In the genomic region with DNA sequence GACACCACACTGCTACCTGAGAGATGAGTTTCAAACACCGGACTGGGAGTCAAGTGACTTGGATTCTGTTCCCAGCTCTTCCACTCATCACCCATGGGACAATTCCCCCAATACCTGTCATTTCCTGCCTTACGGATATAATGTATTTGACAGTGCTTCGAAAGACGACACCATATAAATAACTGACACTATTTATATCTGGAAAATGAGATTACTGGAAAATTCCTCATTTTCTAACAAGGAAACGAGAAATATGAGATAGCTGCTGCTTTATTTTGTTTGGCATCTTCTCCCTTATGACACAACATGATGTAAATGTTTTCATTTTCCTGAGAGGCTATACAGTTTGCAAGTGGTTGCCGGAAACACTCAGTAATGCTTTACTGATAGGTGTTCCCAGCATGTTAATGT, we compare ENCODE assay signal across 15 cellular contexts. TPM values are rescaled to one million over a fixed set of nuclear protein-coding genes. Genes with fewer than 3 reads are reported as not detected.
DNase-seq lines count a peak whose midpoint lies in the region; TF ChIP-seq lines count a peak whose summit lies in the region.
"Had no signal": no experiment of that assay in that cellular context is flagged by ENCODE, and none has a peak within 500 bp of the region (broad histone marks: within the 10 kb centered on the region; RNA-seq: fewer than 3 reads in every experiment).

No MANE protein-coding gene starts in this region.

- no peak overlapping the region for H3K23ac ChIP-seq in mesendoderm (ENCODE audit: low read length)

- H3K27ac ChIP-seq in mesendoderm (ENCODE audit: low read depth, low read length), result no peak overlapping the region

- peak; percentile 60 for DNase-seq in A172 (ENCODE audit: low spot score)
- DNase-seq in HS-27A (ENCODE audit: low read depth), result peak; percentile 47
- DNase-seq in amniotic epithelial cell (ENCODE audit: low read depth), result peak; percentile 41
- peak; percentile 86 for DNase-seq in fibroblast of the aortic adventitia (ENCODE audit: low read depth)
- no peak for DNase-seq in mesendoderm
- DNase-seq in NCI-H1105 (lab: John Stamatoyannopoulos, UW), result no peak
- DNase-seq in activated naive CD4-positive, alpha-beta T cell treated with anti-CD3 and anti-CD28 coated beads for 36 hours, result no peak
- no peak for DNase-seq in activated CD4-positive, alpha-beta memory T cell treated with anti-CD3 and anti-CD28 coated beads for 36 hours
- DNase-seq: ACHN; activated B cell treated with CpG ODN at 0.5 μM for 24 hours; activated naive CD4-positive, alpha-beta T cell treated with Interleukin-2 at 50 U/mL for 16 hours; cerebellar nuclear complex; MM.1S; NCI-H2227 treated with DMSO at 0.1 percent for 48 hours; OCI-M1 had no signal

- peaks cover 36% of the 10 kb centered on the region for H3K36me3 Mint-ChIP-seq in activated naive CD4-positive, alpha-beta T cell treated with anti-CD3 and anti-CD28 coated beads for 36 hours (ENCODE audit: low read depth)
- peaks cover 33% of the 10 kb centered on the region for H3K36me3 Mint-ChIP-seq in activated CD4-positive, alpha-beta memory T cell treated with anti-CD3 and anti-CD28 coated beads for 36 hours

- no peak overlapping the region for H3K4ac ChIP-seq in mesendoderm (ENCODE audit: low read depth, low read length)

- H3K4me2 ChIP-seq in mesendoderm (ENCODE audit: low read length), result no peak overlapping the region

- H3K9me3 Mint-ChIP-seq in activated naive CD4-positive, alpha-beta T cell treated with anti-CD3 and anti-CD28 coated beads for 36 hours, result no peaks in the 10 kb centered on the region
- no peaks in the 10 kb centered on the region for H3K9me3 Mint-ChIP-seq in activated CD4-positive, alpha-beta memory T cell treated with anti-CD3 and anti-CD28 coated beads for 36 hours
- H3K9me3 Mint-ChIP-seq: activated B cell treated with CpG ODN at 0.5 μM for 24 hours had no signal

- no peak overlapping the region for H3K18ac ChIP-seq in mesendoderm (ENCODE audit: low read length)

- no peaks in the 10 kb centered on the region for H3K79me1 ChIP-seq in mesendoderm (ENCODE audit: low read length)

- H3K27me3 ChIP-seq in mesendoderm (ENCODE audit: insufficient read depth, low read length, poor library complexity), result no peaks in the 10 kb centered on the region

- H3K36me3 ChIP-seq in mesendoderm (ENCODE audit: control insufficient read depth, insufficient read depth, low read length), result peaks cover 4% of the 10 kb centered on the region

- H4K8ac ChIP-seq in mesendoderm (ENCODE audit: low read depth, low read length), result no peak overlapping the region

- no peak overlapping the region for H2BK5ac ChIP-seq in mesendoderm (ENCODE audit: low read length)

- no peaks in the 10 kb centered on the region for H3K4me1 ChIP-seq in mesendoderm (ENCODE audit: control insufficient read depth, low read depth, low read length)

- no peaks in the 10 kb centered on the region for H3K27me3 Mint-ChIP-seq in activated naive CD4-positive, alpha-beta T cell treated with anti-CD3 and anti-CD28 coated beads for 36 hours (ENCODE audit: low read depth)
- no peaks in the 10 kb centered on the region for H3K27me3 Mint-ChIP-seq in activated CD4-positive, alpha-beta memory T cell treated with anti-CD3 and anti-CD28 coated beads for 36 hours
- H3K27me3 Mint-ChIP-seq: activated B cell treated with CpG ODN at 0.5 μM for 24 hours had no signal

- H3K4me3 ChIP-seq in fibroblast of the aortic adventitia (ENCODE audit: low read depth, low read length) (no peak overlapping the region), mesendoderm (ENCODE audit: low read length) (no peak overlapping the region)

- H3K56ac ChIP-seq in mesendoderm (ENCODE audit: low read length), result no peak overlapping the region

- no peak overlapping the region for H3K9ac ChIP-seq in mesendoderm (ENCODE audit: low read length)

- no peaks in the 10 kb centered on the region for H3K4me1 Mint-ChIP-seq in activated naive CD4-positive, alpha-beta T cell treated with anti-CD3 and anti-CD28 coated beads for 36 hours (ENCODE audit: low read depth)
- no peaks in the 10 kb centered on the region for H3K4me1 Mint-ChIP-seq in activated CD4-positive, alpha-beta memory T cell treated with anti-CD3 and anti-CD28 coated beads for 36 hours (ENCODE audit: low read depth)

- H2AK5ac ChIP-seq in mesendoderm (ENCODE audit: low read length), result no peak overlapping the region

- H3K27ac Mint-ChIP-seq in activated naive CD4-positive, alpha-beta T cell treated with anti-CD3 and anti-CD28 coated beads for 36 hours, result no peak overlapping the region
- H3K27ac Mint-ChIP-seq in activated CD4-positive, alpha-beta memory T cell treated with anti-CD3 and anti-CD28 coated beads for 36 hours, result no peak overlapping the region
- H3K27ac Mint-ChIP-seq: activated B cell treated with CpG ODN at 0.5 μM for 24 hours had no signal

- POLR2A ChIA-PET in activated CD4-positive, alpha-beta memory T cell treated with anti-CD3 and anti-CD28 coated beads for 36 hours (lab: Charles Lee), result no interaction called here

- WGBS in mesendoderm (ENCODE audit: extremely low coverage, insufficient coverage, low lambda C conversion rate), result no CpG with 5 or more reads among the region's 6 CpGs

- no peak overlapping the region for H2BK15ac ChIP-seq in mesendoderm (replicated peaks; ENCODE audit: low read depth)

- CTCF ChIA-PET in activated naive CD4-positive, alpha-beta T cell treated with anti-CD3 and anti-CD28 coated beads for 36 hours (lab: Charles Lee), result interaction anchor here (0.6 kb wide), 1 partner anchor 80 kb away, joined by 7 read pairs; no protein-coding TSS in a partner anchor
- CTCF ChIA-PET in activated CD4-positive, alpha-beta memory T cell treated with anti-CD3 and anti-CD28 coated beads for 36 hours (lab: Charles Lee), result interaction anchor here (0.7 kb wide), 1 partner anchor 14 kb away, joined by 3 read pairs; no protein-coding TSS in a partner anchor

- no peaks in the 10 kb centered on the region for H3K79me2 ChIP-seq in mesendoderm (ENCODE audit: control insufficient read depth, insufficient read depth, low read length)

- no peak for TF ChIP-seq CTCF in fibroblast of the aortic adventitia (IDR thresholded peaks at IDR 0.05; ENCODE audit: insufficient read depth, low read length)

- intact Hi-C loops in activated naive CD4-positive, alpha-beta T cell treated with anti-CD3 and anti-CD28 coated beads for 36 hours (cut with micrococcal nuclease), result no loop called here
- intact Hi-C loops in activated CD4-positive, alpha-beta memory T cell treated with anti-CD3 and anti-CD28 coated beads for 36 hours (cut with micrococcal nuclease), result no loop called here

- H3K4me3 Mint-ChIP-seq in activated naive CD4-positive, alpha-beta T cell treated with anti-CD3 and anti-CD28 coated beads for 36 hours, result no peak overlapping the region
- no peak overlapping the region for H3K4me3 Mint-ChIP-seq in activated CD4-positive, alpha-beta memory T cell treated with anti-CD3 and anti-CD28 coated beads for 36 hours
- H3K4me3 Mint-ChIP-seq: activated B cell treated with CpG ODN at 0.5 μM for 24 hours had no signal

- H4K5ac ChIP-seq in mesendoderm (ENCODE audit: low read length), result no peak overlapping the region

- no peak overlapping the region for H2BK120ac ChIP-seq in mesendoderm (ENCODE audit: low read depth, low read length)

RNA-seq across cellular contexts. Expression of gene HSCB, which starts 8.6 kb away (rescaled TPM):
- total RNA-seq in A172 (2014; rRNA removed; shearing (Covaris generic)), result 10.4 and 15.4 TPM in 2 replicates
- total RNA-seq in fibroblast of the aortic adventitia (ENCODE audit: low replicate concordance), result 15.0 and 28.5 TPM in 2 replicates
- polyA plus RNA-seq in mesendoderm (2013, experiment 1 of 2), result 17.2 TPM
- 17.8 TPM for polyA plus RNA-seq in mesendoderm (2013, experiment 2 of 2)
- 10 to 100 TPM; 12.7 to 13.3 TPM for total RNA-seq in activated naive CD4-positive, alpha-beta T cell treated with anti-CD3 and anti-CD28 coated beads for 36 hours
- 10 to 100 TPM; 16.5 to 18.1 TPM for total RNA-seq in activated CD4-positive, alpha-beta memory T cell treated with anti-CD3 and anti-CD28 coated beads for 36 hours

RNA-seq across cellular contexts. Expression of gene CHEK2, which starts 8.9 kb away (rescaled TPM):
- 14.3 and 27.3 TPM in 2 replicates for total RNA-seq in A172 (2014; rRNA removed; shearing (Covaris generic))
- total RNA-seq in fibroblast of the aortic adventitia (ENCODE audit: low replicate concordance), result 17.1 and 22.2 TPM in 2 replicates
- polyA plus RNA-seq in mesendoderm (2013, experiment 1 of 2), result 55.2 TPM
- 55.9 TPM for polyA plus RNA-seq in mesendoderm (2013, experiment 2 of 2)
- total RNA-seq in activated naive CD4-positive, alpha-beta T cell treated with anti-CD3 and anti-CD28 coated beads for 36 hours, result 10 to 100 TPM; 47.8 to 52.6 TPM
- 10 to 100 TPM; 30.0 to 36.0 TPM for total RNA-seq in activated CD4-positive, alpha-beta memory T cell treated with anti-CD3 and anti-CD28 coated beads for 36 hours

RNA-seq across cellular contexts. Expression of gene CCDC117, which starts 22.0 kb away (rescaled TPM):
- 22.3 and 24.3 TPM in 2 replicates for total RNA-seq in A172 (2014; rRNA removed; shearing (Covaris generic))
- total RNA-seq in fibroblast of the aortic adventitia (ENCODE audit: low replicate concordance), result 23.0 and 38.3 TPM in 2 replicates
- 26.3 TPM for polyA plus RNA-seq in mesendoderm (2013, experiment 1 of 2)
- polyA plus RNA-seq in mesendoderm (2013, experiment 2 of 2), result 25.9 TPM
- 10 to 100 TPM; 28.2 to 28.6 TPM for total RNA-seq in activated naive CD4-positive, alpha-beta T cell treated with anti-CD3 and anti-CD28 coated beads for 36 hours
- total RNA-seq in activated CD4-positive, alpha-beta memory T cell treated with anti-CD3 and anti-CD28 coated beads for 36 hours, result 10 to 100 TPM; 27.7 to 31.6 TPM

RNA-seq across cellular contexts. Expression of gene XBP1, which starts 49.9 kb away (rescaled TPM):
- total RNA-seq in A172 (2014; rRNA removed; shearing (Covaris generic)), result 47.4 and 52.1 TPM in 2 replicates
- 111 and 228 TPM in 2 replicates for total RNA-seq in fibroblast of the aortic adventitia (ENCODE audit: low replicate concordance)
- polyA plus RNA-seq in mesendoderm (2013, experiment 1 of 2), result 129 TPM
- polyA plus RNA-seq in mesendoderm (2013, experiment 2 of 2), result 129 TPM
- total RNA-seq in activated naive CD4-positive, alpha-beta T cell treated with anti-CD3 and anti-CD28 coated beads for 36 hours, result 100 to 1,000 TPM; 106 to 108 TPM
- 100 to 1,000 TPM; 128 to 132 TPM for total RNA-seq in activated CD4-positive, alpha-beta memory T cell treated with anti-CD3 and anti-CD28 coated beads for 36 hours

Comparison
In these comparisons a context has a peak if more than half of its experiments do, and no peak if none do; other contexts are left out.
1. DNase-seq: peak in A172 (single experiment), HS-27A (single experiment), amniotic epithelial cell (single experiment) and fibroblast of the aortic adventitia (single experiment); none in mesendoderm (single experiment), NCI-H1105 (single experiment), activated naive CD4-positive, alpha-beta T cell treated with anti-CD3 and anti-CD28 coated beads for 36 hours (single experiment) and activated CD4-positive, alpha-beta memory T cell treated with anti-CD3 and anti-CD28 coated beads for 36 hours (single experiment).